In genomic region chr7:77982926-77983550, GRCh38 we compare ENCODE assay signal across 19 cellular contexts.
DNase-seq lines count a peak whose midpoint lies in the region; ATAC-seq, FAIRE-seq and TF ChIP-seq lines count a peak whose summit lies in the region.
"Had no signal": no experiment of that assay in that cellular context is flagged by ENCODE, and none has a peak within 500 bp of the region (broad histone marks: within the 10 kb centered on the region; RNA-seq: fewer than 3 reads in every experiment).

No MANE protein-coding gene starts in this region.

- DNase-seq in stimulated activated CD4-positive, alpha-beta T cell treated with anti-CD3 and anti-CD28 coated beads, Interleukin-15, amount 100 ng/mL, for 24 hours: peak; percentile 46
- DNase-seq in stimulated activated CD4-positive, alpha-beta T cell treated with anti-CD3 and anti-CD28 coated beads, Interleukin-12 subunit alpha, Interleukin-12 subunit beta, amount 100 ng/mL, for 4 hours: no peak
- DNase-seq in HPDE6-E6E7 (ENCODE audit: extremely low spot score) (peak; percentile 14), bronchial epithelial cell (ENCODE audit: low read depth) (peak; percentile 32), middle frontal gyrus (ENCODE audit: extremely low spot score, low spot score) (no peak), chondrocyte (ENCODE audit: low spot score) (no peak), NCI-H1417 treated with DMSO at 0.1 percent for 48 hours (lab: John Stamatoyannopoulos, UW) (no peak)
- DNase-seq in stimulated activated effector memory CD8-positive, alpha-beta T cell treated with anti-CD3 and anti-CD28 coated beads, Interleukin-12 subunit alpha, Interleukin-12 subunit beta, amount 100 ng/mL, for 72 hours (ENCODE audit: low spot score in 2 of 2): peak in 1 of 2 donors; percentile 52
- DNase-seq: DND-41, kidney, NCI-H187, NCI-H82, SJCRH30 had no signal

- H3K4me1 Mint-ChIP-seq in stimulated activated effector memory CD8-positive, alpha-beta T cell treated with anti-CD3 and anti-CD28 coated beads, Interleukin-12 subunit alpha, Interleukin-12 subunit beta, amount 100 ng/mL, for 72 hours: peaks cover 13% of the 10 kb centered on the region
- peaks cover 16% of the 10 kb centered on the region for H3K4me1 Mint-ChIP-seq in chondrocyte (ENCODE audit: low read depth)
- H3K4me1 Mint-ChIP-seq: brain had no signal

- ATAC-seq in stimulated activated effector memory CD8-positive, alpha-beta T cell treated with anti-CD3 and anti-CD28 coated beads, Interleukin-12 subunit alpha, Interleukin-12 subunit beta, amount 100 ng/mL, for 72 hours: peak; percentile 99

- H3K4me3 ChIP-seq in bronchial epithelial cell (ENCODE audit: low read depth, low read length): no peak overlapping the region
- H3K4me3 ChIP-seq: BLaER1, HAP-1, SJCRH30, suprapubic skin had no signal

- no peaks in the 10 kb centered on the region for H3K36me3 Mint-ChIP-seq in stimulated activated effector memory CD8-positive, alpha-beta T cell treated with anti-CD3 and anti-CD28 coated beads, Interleukin-12 subunit alpha, Interleukin-12 subunit beta, amount 100 ng/mL, for 72 hours
- no peaks in the 10 kb centered on the region for H3K36me3 Mint-ChIP-seq in chondrocyte (ENCODE audit: low read depth)
- H3K36me3 Mint-ChIP-seq: brain had no signal

- no peaks in the 10 kb centered on the region for H3K27me3 Mint-ChIP-seq in chondrocyte (ENCODE audit: low read depth)

- no peaks in the 10 kb centered on the region for H3K9me3 Mint-ChIP-seq in stimulated activated effector memory CD8-positive, alpha-beta T cell treated with anti-CD3 and anti-CD28 coated beads, Interleukin-12 subunit alpha, Interleukin-12 subunit beta, amount 100 ng/mL, for 72 hours
- H3K9me3 Mint-ChIP-seq in chondrocyte (ENCODE audit: low read depth): peaks cover 4% of the 10 kb centered on the region
- H3K9me3 Mint-ChIP-seq: IgD-negative memory B cell had no signal

- H3K4me3 Mint-ChIP-seq in stimulated activated effector memory CD8-positive, alpha-beta T cell treated with anti-CD3 and anti-CD28 coated beads, Interleukin-12 subunit alpha, Interleukin-12 subunit beta, amount 100 ng/mL, for 72 hours: peak overlapping the region; percentile 49
- no peak overlapping the region for H3K4me3 Mint-ChIP-seq in chondrocyte (ENCODE audit: unreplicated experiment)
- H3K4me3 Mint-ChIP-seq: brain, IgD-negative memory B cell had no signal

- TF ChIP-seq CTCF in bronchial epithelial cell (IDR thresholded peaks at IDR 0.05; ENCODE audit: insufficient read depth, low read length, severe bottlenecking) (no peak), chondrocyte (IDR thresholded peaks at IDR 0.05) (no peak)

- H3K27ac Mint-ChIP-seq in stimulated activated effector memory CD8-positive, alpha-beta T cell treated with anti-CD3 and anti-CD28 coated beads, Interleukin-12 subunit alpha, Interleukin-12 subunit beta, amount 100 ng/mL, for 72 hours: peak overlapping the region; percentile 16
- H3K27ac Mint-ChIP-seq in chondrocyte (ENCODE audit: unreplicated experiment): no peak overlapping the region
- H3K27ac Mint-ChIP-seq: brain, IgD-negative memory B cell had no signal

- H3K36me3 ChIP-seq in bronchial epithelial cell (ENCODE audit: control insufficient read depth, insufficient read depth, low read length): no peaks in the 10 kb centered on the region
- H3K36me3 ChIP-seq: BLaER1, HAP-1, SJCRH30, suprapubic skin had no signal

- H3K27me3 ChIP-seq in bronchial epithelial cell (ENCODE audit: control insufficient read depth, insufficient read depth, low read length): no peaks in the 10 kb centered on the region
- H3K27me3 ChIP-seq: BLaER1, SJCRH30, suprapubic skin had no signal

- no peak for FAIRE-seq in bronchial epithelial cell (lab: Jason Lieb, UNC)
- FAIRE-seq: kidney, TTC549 had no signal

Comparison
In these comparisons a context has a peak if more than half of its experiments do, and no peak if none do; other contexts are left out.
1. DNase-seq: peak in stimulated activated CD4-positive, alpha-beta T cell treated with anti-CD3 and anti-CD28 coated beads, Interleukin-15, amount 100 ng/mL, for 24 hours (single experiment), HPDE6-E6E7 (single experiment) and bronchial epithelial cell (single experiment); none in stimulated activated CD4-positive, alpha-beta T cell treated with anti-CD3 and anti-CD28 coated beads, Interleukin-12 subunit alpha, Interleukin-12 subunit beta, amount 100 ng/mL, for 4 hours (single experiment), middle frontal gyrus (single experiment), chondrocyte (single experiment) and NCI-H1417 treated with DMSO at 0.1 percent for 48 hours (single experiment).